Comparison of ENCODE assay signal across 8 cellular contexts in the genomic region with DNA sequence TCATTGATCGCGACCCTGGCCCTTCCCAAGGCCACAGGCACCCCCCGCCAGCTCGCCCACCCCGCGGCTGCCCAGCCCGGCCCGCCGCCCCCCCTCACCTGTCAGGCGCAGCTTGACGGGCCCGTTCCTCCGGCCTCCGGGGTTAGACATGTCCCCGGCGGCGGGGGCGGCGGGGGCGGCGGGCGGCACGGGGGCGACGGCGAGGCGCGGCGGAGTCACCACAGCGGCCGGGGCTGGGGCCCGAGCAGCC. TPM values are rescaled to one million over a fixed set of nuclear protein-coding genes. Genes with fewer than 3 reads are reported as not detected.
A peak's percentile ranks its signal among the peaks of the same experiment; 100 is the strongest.
DNase-seq lines count a peak whose midpoint lies in the region; ATAC-seq lines count a peak whose summit lies in the region.

No MANE protein-coding gene starts in this region.

- no peak for DNase-seq in NCI-H128 (lab: John Stamatoyannopoulos, UW; ENCODE audit: unreplicated experiment)
- no peak for DNase-seq in ACHN
- no peak for DNase-seq in SK-N-DZ (ENCODE audit: low spot score)

- H3K27ac ChIP-seq in angular gyrus (ENCODE audit: low read depth, low read length), result peak overlapping the region; percentile 30
- peak overlapping the region; percentile 68 for H3K27ac ChIP-seq in layer of hippocampus (ENCODE audit: low read depth, low read length)
- peak overlapping the region; percentile 17 for H3K27ac ChIP-seq in temporal lobe (ENCODE audit: low read depth, low read length)

- ATAC-seq in GM18868 (IDR thresholded peaks at IDR 0.05; ENCODE audit: unreplicated experiment) (peak; percentile 31), HG03175 (IDR thresholded peaks at IDR 0.05; ENCODE audit: unreplicated experiment) (peak; percentile 36)

- in situ Hi-C loops in ACHN (cut with HindIII; ENCODE audit: low pct_ligation_motif_present, low pct_unique_long_range_greater_than_20kb, low sequenced_read_pairs), result no loop called here

- no peaks in the 10 kb centered on the region for H3K27me3 ChIP-seq in layer of hippocampus (ENCODE audit: control insufficient read depth, insufficient read depth, low read length)

RNA-seq across cellular contexts. Expression of a gene that starts 0.5 kb away (rescaled TPM):
- total RNA-seq in temporal lobe, result 42.5 TPM
- polyA plus RNA-seq in SK-N-DZ (2014; cell fraction: cytosol; rRNA removed), result 12.5 and 17.0 TPM in 2 replicates
- 20.7 and 21.7 TPM in 2 replicates for polyA plus RNA-seq in SK-N-DZ (2014; cell fraction: nucleus; rRNA removed)

Comparison
In these comparisons a context has a peak if more than half of its experiments do, and no peak if none do; other contexts are left out.
1. H3K27ac ChIP-seq: peak in every context shown above with its lines; median percentile 68 in layer of hippocampus; 30 in angular gyrus; 17 in temporal lobe.